1 cellular context compared by ENCODE assay signal in genomic region chr18:55268146-55268545, GRCh38.
A peak's percentile ranks its signal among the peaks of the same experiment; 100 is the strongest.
TF ChIP-seq lines count a peak whose summit lies in the region.

No MANE protein-coding gene starts in this region.

TF ChIP-seq in GM12878, 131 proteins besides CTCF, POLR2A, EP300 and RAD21 (continued from another document):
- peak; percentile 97 for TF ChIP-seq IKZF1 (conservative IDR thresholded peaks at IDR 0.05)
- peak; percentile 89 for TF ChIP-seq DPF2 (IDR thresholded peaks at IDR 0.05)
- no peak for TF ChIP-seq NRF1 (conservative IDR thresholded peaks at IDR 0.05; ENCODE audit: low read depth, low read length)
- no peak for TF ChIP-seq ZZZ3 (IDR thresholded peaks at IDR 0.05; ENCODE audit: control insufficient read depth, insufficient read length, low read depth)
